ENCODE assay signal across 2 cellular contexts in the genomic region with DNA sequence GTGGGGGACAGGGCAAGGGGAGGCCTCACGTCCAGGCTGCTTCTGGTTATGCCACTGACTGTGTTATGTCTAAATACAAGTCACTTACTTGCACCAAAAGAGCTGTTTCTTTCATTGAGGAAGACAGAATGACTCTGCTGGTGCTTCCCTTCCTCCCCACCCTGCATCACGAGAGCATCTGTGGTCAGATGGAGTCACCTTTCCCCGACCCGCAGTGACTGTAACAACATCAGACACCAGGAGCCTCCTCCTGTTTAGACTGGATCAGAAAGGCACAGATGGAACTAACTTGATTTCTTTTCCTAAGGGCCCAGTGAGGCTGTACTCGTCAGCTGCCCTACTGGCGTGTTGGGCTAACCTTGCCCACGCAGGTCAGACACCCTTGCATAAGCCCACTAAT.
TF ChIP-seq lines count a peak whose summit lies in the region.

No MANE protein-coding gene starts in this region.

TF ChIP-seq in H1, 55 proteins besides CTCF, POLR2A, EP300 and RAD21:
- TF ChIP-seq SRF (IDR thresholded peaks at IDR 0.05; ENCODE audit: low read depth, low read length) = no peak
- TF ChIP-seq EZH2 (IDR thresholded peaks at IDR 0.05; ENCODE audit: low read depth, low read length, severe bottlenecking) = no peak
- TF ChIP-seq HDAC2 (IDR thresholded peaks at IDR 0.05; ENCODE audit: borderline replicate concordance in 1 of 2, low read depth in 2 of 2, low read length in 2 of 2) = no peak
- TF ChIP-seq, protein P1, sequence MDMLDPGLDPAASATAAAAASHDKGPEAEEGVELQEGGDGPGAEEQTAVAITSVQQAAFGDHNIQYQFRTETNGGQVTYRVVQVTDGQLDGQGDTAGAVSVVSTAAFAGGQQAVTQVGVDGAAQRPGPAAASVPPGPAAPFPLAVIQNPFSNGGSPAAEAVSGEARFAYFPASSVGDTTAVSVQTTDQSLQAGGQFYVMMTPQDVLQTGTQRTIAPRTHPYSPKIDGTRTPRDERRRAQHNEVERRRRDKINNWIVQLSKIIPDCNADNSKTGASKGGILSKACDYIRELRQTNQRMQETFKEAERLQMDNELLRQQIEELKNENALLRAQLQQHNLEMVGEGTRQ (IDR thresholded peaks at IDR 0.05; ENCODE audit: low read length) = no peak
- no peak for TF ChIP-seq BRCA1 (IDR thresholded peaks at IDR 0.05; ENCODE audit: low read depth, low read length)
- TF ChIP-seq MAFK (IDR thresholded peaks at IDR 0.05; ENCODE audit: low read depth, low read length) = no peak
- TF ChIP-seq RXRA (IDR thresholded peaks at IDR 0.05; ENCODE audit: insufficient read depth, low read depth, low read length) = no peak
- no peak for TF ChIP-seq GTF2F1 (IDR thresholded peaks at IDR 0.05; ENCODE audit: borderline replicate concordance, low read depth, low read length)
- no peak for TF ChIP-seq TAF7 (optimal IDR thresholded peaks at IDR 0.05; ENCODE audit: borderline replicate concordance, low read depth, low read length)
- TF ChIP-seq ASH2L (IDR thresholded peaks at IDR 0.05; ENCODE audit: low read length) = no peak

TF ChIP-seq in HepG2, 621 proteins besides CTCF, POLR2A, EP300 and RAD21:
- TF ChIP-seq, protein P2, sequence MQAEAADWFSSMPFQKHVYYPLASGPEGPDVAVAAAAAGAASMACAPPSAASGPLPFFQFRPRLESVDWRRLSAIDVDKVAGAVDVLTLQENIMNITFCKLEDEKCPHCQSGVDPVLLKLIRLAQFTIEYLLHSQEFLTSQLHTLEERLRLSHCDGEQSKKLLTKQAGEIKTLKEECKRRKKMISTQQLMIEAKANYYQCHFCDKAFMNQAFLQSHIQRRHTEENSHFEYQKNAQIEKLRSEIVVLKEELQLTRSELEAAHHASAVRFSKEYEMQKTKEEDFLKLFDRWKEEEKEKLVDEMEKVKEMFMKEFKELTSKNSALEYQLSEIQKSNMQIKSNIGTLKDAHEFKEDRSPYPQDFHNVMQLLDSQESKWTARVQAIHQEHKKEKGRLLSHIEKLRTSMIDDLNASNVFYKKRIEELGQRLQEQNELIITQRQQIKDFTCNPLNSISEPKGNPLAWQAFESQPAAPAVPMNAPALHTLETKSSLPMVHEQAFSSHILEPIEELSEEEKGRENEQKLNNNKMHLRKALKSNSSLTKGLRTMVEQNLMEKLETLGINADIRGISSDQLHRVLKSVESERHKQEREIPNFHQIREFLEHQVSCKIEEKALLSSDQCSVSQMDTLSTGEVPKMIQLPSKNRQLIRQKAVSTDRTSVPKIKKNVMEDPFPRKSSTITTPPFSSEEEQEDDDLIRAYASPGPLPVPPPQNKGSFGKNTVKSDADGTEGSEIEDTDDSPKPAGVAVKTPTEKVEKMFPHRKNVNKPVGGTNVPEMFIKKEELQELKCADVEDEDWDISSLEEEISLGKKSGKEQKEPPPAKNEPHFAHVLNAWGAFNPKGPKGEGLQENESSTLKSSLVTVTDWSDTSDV (CRISPR knock-in tag; IDR thresholded peaks at IDR 0.05) = no peak
- TF ChIP-seq MTF2 (CRISPR knock-in tag; IDR thresholded peaks at IDR 0.05; ENCODE audit: borderline replicate concordance) (no peak), ZNF772 (CRISPR knock-in tag; IDR thresholded peaks at IDR 0.05) (no peak), ZNF10 (CRISPR knock-in tag; IDR thresholded peaks at IDR 0.05; ENCODE audit: borderline replicate concordance, low read depth) (no peak), ZFX (CRISPR knock-in tag; IDR thresholded peaks at IDR 0.05; ENCODE audit: low read depth) (no peak), JARID2 (CRISPR knock-in tag; IDR thresholded peaks at IDR 0.05; ENCODE audit: insufficient replicate concordance) (no peak), SETDB1 (CRISPR knock-in tag; IDR thresholded peaks at IDR 0.05; ENCODE audit: borderline replicate concordance) (no peak), SMARCC2 (IDR thresholded peaks at IDR 0.05) (no peak), ATM (IDR thresholded peaks at IDR 0.05; ENCODE audit: borderline replicate concordance) (no peak), FOXM1 (CRISPR knock-in tag; IDR thresholded peaks at IDR 0.05) (no peak), MIER3 (CRISPR knock-in tag; IDR thresholded peaks at IDR 0.05; ENCODE audit: borderline replicate concordance) (no peak), TCF12 (IDR thresholded peaks at IDR 0.05) (no peak), TCF12 (CRISPR knock-in tag; IDR thresholded peaks at IDR 0.05) (no peak), ZNF660 (CRISPR knock-in tag; IDR thresholded peaks at IDR 0.05; ENCODE audit: borderline replicate concordance, low read depth) (no peak), SNAI1 (CRISPR knock-in tag; IDR thresholded peaks at IDR 0.05; ENCODE audit: borderline replicate concordance) (no peak)
- TF ChIP-seq, protein P3, sequence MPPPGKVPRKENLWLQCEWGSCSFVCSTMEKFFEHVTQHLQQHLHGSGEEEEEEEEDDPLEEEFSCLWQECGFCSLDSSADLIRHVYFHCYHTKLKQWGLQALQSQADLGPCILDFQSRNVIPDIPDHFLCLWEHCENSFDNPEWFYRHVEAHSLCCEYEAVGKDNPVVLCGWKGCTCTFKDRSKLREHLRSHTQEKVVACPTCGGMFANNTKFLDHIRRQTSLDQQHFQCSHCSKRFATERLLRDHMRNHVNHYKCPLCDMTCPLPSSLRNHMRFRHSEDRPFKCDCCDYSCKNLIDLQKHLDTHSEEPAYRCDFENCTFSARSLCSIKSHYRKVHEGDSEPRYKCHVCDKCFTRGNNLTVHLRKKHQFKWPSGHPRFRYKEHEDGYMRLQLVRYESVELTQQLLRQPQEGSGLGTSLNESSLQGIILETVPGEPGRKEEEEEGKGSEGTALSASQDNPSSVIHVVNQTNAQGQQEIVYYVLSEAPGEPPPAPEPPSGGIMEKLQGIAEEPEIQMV (CRISPR knock-in tag; IDR thresholded peaks at IDR 0.05; ENCODE audit: low read depth) = no peak
- TF ChIP-seq, protein P4, sequence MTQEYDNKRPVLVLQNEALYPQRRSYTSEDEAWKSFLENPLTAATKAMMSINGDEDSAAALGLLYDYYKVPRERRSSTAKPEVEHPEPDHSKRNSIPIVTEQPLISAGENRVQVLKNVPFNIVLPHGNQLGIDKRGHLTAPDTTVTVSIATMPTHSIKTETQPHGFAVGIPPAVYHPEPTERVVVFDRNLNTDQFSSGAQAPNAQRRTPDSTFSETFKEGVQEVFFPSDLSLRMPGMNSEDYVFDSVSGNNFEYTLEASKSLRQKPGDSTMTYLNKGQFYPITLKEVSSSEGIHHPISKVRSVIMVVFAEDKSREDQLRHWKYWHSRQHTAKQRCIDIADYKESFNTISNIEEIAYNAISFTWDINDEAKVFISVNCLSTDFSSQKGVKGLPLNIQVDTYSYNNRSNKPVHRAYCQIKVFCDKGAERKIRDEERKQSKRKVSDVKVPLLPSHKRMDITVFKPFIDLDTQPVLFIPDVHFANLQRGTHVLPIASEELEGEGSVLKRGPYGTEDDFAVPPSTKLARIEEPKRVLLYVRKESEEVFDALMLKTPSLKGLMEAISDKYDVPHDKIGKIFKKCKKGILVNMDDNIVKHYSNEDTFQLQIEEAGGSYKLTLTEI (CRISPR knock-in tag; conservative IDR thresholded peaks at IDR 0.05) = no peak
- TF ChIP-seq, protein P5, sequence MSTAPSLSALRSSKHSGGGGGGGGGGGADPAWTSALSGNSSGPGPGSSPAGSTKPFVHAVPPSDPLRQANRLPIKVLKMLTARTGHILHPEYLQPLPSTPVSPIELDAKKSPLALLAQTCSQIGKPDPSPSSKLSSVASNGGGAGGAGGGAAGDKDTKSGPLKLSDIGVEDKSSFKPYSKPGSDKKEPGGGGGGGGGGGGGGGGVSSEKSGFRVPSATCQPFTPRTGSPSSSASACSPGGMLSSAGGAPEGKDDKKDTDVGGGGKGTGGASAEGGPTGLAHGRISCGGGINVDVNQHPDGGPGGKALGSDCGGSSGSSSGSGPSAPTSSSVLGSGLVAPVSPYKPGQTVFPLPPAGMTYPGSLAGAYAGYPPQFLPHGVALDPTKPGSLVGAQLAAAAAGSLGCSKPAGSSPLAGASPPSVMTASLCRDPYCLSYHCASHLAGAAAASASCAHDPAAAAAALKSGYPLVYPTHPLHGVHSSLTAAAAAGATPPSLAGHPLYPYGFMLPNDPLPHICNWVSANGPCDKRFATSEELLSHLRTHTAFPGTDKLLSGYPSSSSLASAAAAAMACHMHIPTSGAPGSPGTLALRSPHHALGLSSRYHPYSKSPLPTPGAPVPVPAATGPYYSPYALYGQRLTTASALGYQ (CRISPR knock-in tag; IDR thresholded peaks at IDR 0.05) = no peak
- TF ChIP-seq, protein P6, sequence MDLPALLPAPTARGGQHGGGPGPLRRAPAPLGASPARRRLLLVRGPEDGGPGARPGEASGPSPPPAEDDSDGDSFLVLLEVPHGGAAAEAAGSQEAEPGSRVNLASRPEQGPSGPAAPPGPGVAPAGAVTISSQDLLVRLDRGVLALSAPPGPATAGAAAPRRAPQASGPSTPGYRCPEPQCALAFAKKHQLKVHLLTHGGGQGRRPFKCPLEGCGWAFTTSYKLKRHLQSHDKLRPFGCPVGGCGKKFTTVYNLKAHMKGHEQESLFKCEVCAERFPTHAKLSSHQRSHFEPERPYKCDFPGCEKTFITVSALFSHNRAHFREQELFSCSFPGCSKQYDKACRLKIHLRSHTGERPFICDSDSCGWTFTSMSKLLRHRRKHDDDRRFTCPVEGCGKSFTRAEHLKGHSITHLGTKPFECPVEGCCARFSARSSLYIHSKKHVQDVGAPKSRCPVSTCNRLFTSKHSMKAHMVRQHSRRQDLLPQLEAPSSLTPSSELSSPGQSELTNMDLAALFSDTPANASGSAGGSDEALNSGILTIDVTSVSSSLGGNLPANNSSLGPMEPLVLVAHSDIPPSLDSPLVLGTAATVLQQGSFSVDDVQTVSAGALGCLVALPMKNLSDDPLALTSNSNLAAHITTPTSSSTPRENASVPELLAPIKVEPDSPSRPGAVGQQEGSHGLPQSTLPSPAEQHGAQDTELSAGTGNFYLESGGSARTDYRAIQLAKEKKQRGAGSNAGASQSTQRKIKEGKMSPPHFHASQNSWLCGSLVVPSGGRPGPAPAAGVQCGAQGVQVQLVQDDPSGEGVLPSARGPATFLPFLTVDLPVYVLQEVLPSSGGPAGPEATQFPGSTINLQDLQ (CRISPR knock-in tag; IDR thresholded peaks at IDR 0.05) = no peak
- TF ChIP-seq, protein P7, sequence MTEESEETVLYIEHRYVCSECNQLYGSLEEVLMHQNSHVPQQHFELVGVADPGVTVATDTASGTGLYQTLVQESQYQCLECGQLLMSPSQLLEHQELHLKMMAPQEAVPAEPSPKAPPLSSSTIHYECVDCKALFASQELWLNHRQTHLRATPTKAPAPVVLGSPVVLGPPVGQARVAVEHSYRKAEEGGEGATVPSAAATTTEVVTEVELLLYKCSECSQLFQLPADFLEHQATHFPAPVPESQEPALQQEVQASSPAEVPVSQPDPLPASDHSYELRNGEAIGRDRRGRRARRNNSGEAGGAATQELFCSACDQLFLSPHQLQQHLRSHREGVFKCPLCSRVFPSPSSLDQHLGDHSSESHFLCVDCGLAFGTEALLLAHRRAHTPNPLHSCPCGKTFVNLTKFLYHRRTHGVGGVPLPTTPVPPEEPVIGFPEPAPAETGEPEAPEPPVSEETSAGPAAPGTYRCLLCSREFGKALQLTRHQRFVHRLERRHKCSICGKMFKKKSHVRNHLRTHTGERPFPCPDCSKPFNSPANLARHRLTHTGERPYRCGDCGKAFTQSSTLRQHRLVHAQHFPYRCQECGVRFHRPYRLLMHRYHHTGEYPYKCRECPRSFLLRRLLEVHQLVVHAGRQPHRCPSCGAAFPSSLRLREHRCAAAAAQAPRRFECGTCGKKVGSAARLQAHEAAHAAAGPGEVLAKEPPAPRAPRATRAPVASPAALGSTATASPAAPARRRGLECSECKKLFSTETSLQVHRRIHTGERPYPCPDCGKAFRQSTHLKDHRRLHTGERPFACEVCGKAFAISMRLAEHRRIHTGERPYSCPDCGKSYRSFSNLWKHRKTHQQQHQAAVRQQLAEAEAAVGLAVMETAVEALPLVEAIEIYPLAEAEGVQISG (CRISPR knock-in tag; IDR thresholded peaks at IDR 0.05) = no peak
